In the genomic region with DNA sequence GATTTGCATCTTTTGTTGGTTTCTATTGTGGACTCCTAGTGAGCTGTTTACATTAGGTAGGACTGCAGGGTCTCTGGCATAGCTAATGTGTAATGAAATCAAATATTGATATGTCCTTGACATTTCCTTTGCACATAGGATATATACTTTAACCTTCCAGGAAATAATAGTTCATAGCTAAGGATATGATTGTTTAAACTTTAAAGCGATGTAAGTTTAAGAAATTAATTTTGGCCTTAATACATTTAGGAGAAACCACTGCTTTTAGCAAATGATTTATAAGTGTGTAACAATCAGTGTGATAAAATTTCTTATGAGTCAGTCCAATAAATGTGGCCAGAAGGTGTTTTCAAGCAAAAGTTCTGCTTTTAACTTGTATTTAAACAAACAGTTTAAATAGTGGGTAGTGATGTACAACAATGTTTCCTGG, we compare ENCODE assay signal across 1 cellular context.
TF ChIP-seq lines count a peak whose summit lies in the region.

No MANE protein-coding gene starts in this region.

TF ChIP-seq in HepG2, 621 proteins besides CTCF, POLR2A, EP300 and RAD21 (continued from another document):
- TF ChIP-seq, protein P1, sequence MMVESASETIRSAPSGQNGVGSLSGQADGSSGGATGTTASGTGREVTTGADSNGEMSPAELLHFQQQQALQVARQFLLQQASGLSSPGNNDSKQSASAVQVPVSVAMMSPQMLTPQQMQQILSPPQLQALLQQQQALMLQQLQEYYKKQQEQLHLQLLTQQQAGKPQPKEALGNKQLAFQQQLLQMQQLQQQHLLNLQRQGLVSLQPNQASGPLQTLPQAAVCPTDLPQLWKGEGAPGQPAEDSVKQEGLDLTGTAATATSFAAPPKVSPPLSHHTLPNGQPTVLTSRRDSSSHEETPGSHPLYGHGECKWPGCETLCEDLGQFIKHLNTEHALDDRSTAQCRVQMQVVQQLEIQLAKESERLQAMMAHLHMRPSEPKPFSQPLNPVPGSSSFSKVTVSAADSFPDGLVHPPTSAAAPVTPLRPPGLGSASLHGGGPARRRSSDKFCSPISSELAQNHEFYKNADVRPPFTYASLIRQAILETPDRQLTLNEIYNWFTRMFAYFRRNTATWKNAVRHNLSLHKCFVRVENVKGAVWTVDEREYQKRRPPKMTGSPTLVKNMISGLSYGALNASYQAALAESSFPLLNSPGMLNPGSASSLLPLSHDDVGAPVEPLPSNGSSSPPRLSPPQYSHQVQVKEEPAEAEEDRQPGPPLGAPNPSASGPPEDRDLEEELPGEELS (CRISPR knock-in tag; IDR thresholded peaks at IDR 0.05), result peak; percentile 80
- 0 out of 2 replicates have a peak, but pooled peaks have one; percentile 29 for TF ChIP-seq SP5 (CRISPR knock-in tag; IDR thresholded peaks at IDR 0.05; ENCODE audit: borderline replicate concordance, low read depth)
- TF ChIP-seq SOX5 (CRISPR knock-in tag; IDR thresholded peaks at IDR 0.05; ENCODE audit: borderline replicate concordance), result peak; percentile 89
- peak; percentile 28 for TF ChIP-seq TEAD3 (CRISPR knock-in tag; optimal IDR thresholded peaks at IDR 0.05; ENCODE audit: borderline replicate concordance)
- TF ChIP-seq HNF4A (CRISPR knock-in tag; IDR thresholded peaks at IDR 0.05), result peak; percentile 65
- 0 out of 2 replicates have a peak, but pooled peaks have one; percentile 25 for TF ChIP-seq ZNF816 (CRISPR knock-in tag; IDR thresholded peaks at IDR 0.05; ENCODE audit: borderline replicate concordance)
- 0 out of 2 replicates have a peak, but pooled peaks have one; percentile 12 for TF ChIP-seq TBX3 (IDR thresholded peaks at IDR 0.05; ENCODE audit: borderline replicate concordance)
- TF ChIP-seq, protein P2, sequence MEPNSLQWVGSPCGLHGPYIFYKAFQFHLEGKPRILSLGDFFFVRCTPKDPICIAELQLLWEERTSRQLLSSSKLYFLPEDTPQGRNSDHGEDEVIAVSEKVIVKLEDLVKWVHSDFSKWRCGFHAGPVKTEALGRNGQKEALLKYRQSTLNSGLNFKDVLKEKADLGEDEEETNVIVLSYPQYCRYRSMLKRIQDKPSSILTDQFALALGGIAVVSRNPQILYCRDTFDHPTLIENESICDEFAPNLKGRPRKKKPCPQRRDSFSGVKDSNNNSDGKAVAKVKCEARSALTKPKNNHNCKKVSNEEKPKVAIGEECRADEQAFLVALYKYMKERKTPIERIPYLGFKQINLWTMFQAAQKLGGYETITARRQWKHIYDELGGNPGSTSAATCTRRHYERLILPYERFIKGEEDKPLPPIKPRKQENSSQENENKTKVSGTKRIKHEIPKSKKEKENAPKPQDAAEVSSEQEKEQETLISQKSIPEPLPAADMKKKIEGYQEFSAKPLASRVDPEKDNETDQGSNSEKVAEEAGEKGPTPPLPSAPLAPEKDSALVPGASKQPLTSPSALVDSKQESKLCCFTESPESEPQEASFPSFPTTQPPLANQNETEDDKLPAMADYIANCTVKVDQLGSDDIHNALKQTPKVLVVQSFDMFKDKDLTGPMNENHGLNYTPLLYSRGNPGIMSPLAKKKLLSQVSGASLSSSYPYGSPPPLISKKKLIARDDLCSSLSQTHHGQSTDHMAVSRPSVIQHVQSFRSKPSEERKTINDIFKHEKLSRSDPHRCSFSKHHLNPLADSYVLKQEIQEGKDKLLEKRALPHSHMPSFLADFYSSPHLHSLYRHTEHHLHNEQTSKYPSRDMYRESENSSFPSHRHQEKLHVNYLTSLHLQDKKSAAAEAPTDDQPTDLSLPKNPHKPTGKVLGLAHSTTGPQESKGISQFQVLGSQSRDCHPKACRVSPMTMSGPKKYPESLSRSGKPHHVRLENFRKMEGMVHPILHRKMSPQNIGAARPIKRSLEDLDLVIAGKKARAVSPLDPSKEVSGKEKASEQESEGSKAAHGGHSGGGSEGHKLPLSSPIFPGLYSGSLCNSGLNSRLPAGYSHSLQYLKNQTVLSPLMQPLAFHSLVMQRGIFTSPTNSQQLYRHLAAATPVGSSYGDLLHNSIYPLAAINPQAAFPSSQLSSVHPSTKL (CRISPR knock-in tag; IDR thresholded peaks at IDR 0.05), result peak; percentile 84
- peak; percentile 47; the same call in 1 of the 2 replicates for TF ChIP-seq SIX1 (CRISPR knock-in tag; IDR thresholded peaks at IDR 0.05; ENCODE audit: borderline replicate concordance)
- TF ChIP-seq FOXJ3 (CRISPR knock-in tag; IDR thresholded peaks at IDR 0.05; ENCODE audit: borderline replicate concordance), result peak; percentile 45; the same call in 1 of the 2 replicates
- TF ChIP-seq, protein P3, sequence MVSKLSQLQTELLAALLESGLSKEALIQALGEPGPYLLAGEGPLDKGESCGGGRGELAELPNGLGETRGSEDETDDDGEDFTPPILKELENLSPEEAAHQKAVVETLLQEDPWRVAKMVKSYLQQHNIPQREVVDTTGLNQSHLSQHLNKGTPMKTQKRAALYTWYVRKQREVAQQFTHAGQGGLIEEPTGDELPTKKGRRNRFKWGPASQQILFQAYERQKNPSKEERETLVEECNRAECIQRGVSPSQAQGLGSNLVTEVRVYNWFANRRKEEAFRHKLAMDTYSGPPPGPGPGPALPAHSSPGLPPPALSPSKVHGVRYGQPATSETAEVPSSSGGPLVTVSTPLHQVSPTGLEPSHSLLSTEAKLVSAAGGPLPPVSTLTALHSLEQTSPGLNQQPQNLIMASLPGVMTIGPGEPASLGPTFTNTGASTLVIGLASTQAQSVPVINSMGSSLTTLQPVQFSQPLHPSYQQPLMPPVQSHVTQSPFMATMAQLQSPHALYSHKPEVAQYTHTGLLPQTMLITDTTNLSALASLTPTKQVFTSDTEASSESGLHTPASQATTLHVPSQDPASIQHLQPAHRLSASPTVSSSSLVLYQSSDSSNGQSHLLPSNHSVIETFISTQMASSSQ (IDR thresholded peaks at IDR 0.05; ENCODE audit: low read depth), result peak; percentile 89
- TF ChIP-seq, protein P3 (CRISPR knock-in tag; IDR thresholded peaks at IDR 0.05; ENCODE audit: borderline replicate concordance), result peak; percentile 93; the same call in 1 of the 2 replicates
- TF ChIP-seq RFX3 (CRISPR knock-in tag; IDR thresholded peaks at IDR 0.05), result no peak
- TF ChIP-seq KDM5A (IDR thresholded peaks at IDR 0.05; ENCODE audit: borderline replicate concordance, low read length), result peak; percentile 2; the same call in 1 of the 2 replicates
- TF ChIP-seq ZSCAN29 (CRISPR knock-in tag; conservative IDR thresholded peaks at IDR 0.05), result 0 out of 2 replicates have a peak, but pooled peaks have one; percentile 26
- TF ChIP-seq NCOA1 (CRISPR knock-in tag; IDR thresholded peaks at IDR 0.05), result no peak
- TF ChIP-seq, protein P4, sequence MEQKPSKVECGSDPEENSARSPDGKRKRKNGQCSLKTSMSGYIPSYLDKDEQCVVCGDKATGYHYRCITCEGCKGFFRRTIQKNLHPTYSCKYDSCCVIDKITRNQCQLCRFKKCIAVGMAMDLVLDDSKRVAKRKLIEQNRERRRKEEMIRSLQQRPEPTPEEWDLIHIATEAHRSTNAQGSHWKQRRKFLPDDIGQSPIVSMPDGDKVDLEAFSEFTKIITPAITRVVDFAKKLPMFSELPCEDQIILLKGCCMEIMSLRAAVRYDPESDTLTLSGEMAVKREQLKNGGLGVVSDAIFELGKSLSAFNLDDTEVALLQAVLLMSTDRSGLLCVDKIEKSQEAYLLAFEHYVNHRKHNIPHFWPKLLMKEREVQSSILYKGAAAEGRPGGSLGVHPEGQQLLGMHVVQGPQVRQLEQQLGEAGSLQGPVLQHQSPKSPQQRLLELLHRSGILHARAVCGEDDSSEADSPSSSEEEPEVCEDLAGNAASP (CRISPR knock-in tag; IDR thresholded peaks at IDR 0.05; ENCODE audit: borderline replicate concordance), result peak; percentile 80; the same call in 1 of the 2 replicates
- TF ChIP-seq NCOA2 (CRISPR knock-in tag; IDR thresholded peaks at IDR 0.05), result peak; percentile 95
- peak; percentile 49; the same call in 1 of the 2 replicates for TF ChIP-seq DPF2 (CRISPR knock-in tag; IDR thresholded peaks at IDR 0.05; ENCODE audit: borderline replicate concordance, low read depth)
- TF ChIP-seq NR1H2 (CRISPR knock-in tag; IDR thresholded peaks at IDR 0.05; ENCODE audit: borderline replicate concordance, low read depth), result no peak
- peak; percentile 84 for TF ChIP-seq NR2F6 (IDR thresholded peaks at IDR 0.05)
- TF ChIP-seq NR2F6 (CRISPR knock-in tag; IDR thresholded peaks at IDR 0.05), result peak; percentile 85
- TF ChIP-seq BCL6 (CRISPR knock-in tag; IDR thresholded peaks at IDR 0.05), result peak; percentile 98
- TF ChIP-seq RXRB (CRISPR knock-in tag; IDR thresholded peaks at IDR 0.05; ENCODE audit: borderline replicate concordance), result peak; percentile 70; the same call in 1 of the 2 replicates
- TF ChIP-seq SMAD9 (CRISPR knock-in tag; IDR thresholded peaks at IDR 0.05), result no peak
- TF ChIP-seq ZBTB7B (CRISPR knock-in tag; IDR thresholded peaks at IDR 0.05), result no peak
- 0 out of 2 replicates have a peak, but pooled peaks have one; percentile 57 for TF ChIP-seq KDM6A (CRISPR knock-in tag; IDR thresholded peaks at IDR 0.05; ENCODE audit: low read depth)
- peak; percentile 77 for TF ChIP-seq GATAD2A (CRISPR knock-in tag; IDR thresholded peaks at IDR 0.05)
- TF ChIP-seq ADNP (CRISPR knock-in tag; IDR thresholded peaks at IDR 0.05), result no peak
- TF ChIP-seq, protein P5, sequence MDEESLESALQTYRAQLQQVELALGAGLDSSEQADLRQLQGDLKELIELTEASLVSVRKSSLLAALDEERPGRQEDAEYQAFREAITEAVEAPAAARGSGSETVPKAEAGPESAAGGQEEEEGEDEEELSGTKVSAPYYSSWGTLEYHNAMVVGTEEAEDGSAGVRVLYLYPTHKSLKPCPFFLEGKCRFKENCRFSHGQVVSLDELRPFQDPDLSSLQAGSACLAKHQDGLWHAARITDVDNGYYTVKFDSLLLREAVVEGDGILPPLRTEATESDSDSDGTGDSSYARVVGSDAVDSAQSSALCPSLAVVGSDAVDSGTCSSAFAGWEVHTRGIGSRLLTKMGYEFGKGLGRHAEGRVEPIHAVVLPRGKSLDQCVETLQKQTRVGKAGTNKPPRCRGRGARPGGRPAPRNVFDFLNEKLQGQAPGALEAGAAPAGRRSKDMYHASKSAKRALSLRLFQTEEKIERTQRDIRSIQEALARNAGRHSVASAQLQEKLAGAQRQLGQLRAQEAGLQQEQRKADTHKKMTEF (CRISPR knock-in tag; IDR thresholded peaks at IDR 0.05), result peak; percentile 57
